23 cellular contexts compared by ENCODE assay signal in genomic region chr4:186027405-186027804, GRCh38. TPM values are rescaled to one million over a fixed set of nuclear protein-coding genes. Genes with fewer than 3 reads are reported as not detected.
DNase-seq lines count a peak whose midpoint lies in the region; ATAC-seq and TF ChIP-seq lines count a peak whose summit lies in the region.
"Had no signal": no experiment of that assay in that cellular context is flagged by ENCODE, and none has a peak within 500 bp of the region (broad histone marks: within the 10 kb centered on the region; RNA-seq: fewer than 3 reads in every experiment).

No MANE protein-coding gene starts in this region.

- no peaks in the 10 kb centered on the region for H3K9me3 Mint-ChIP-seq in effector memory CD8-positive, alpha-beta T cell
- H3K9me3 Mint-ChIP-seq: activated CD4-positive, alpha-beta T cell treated with anti-CD3 and anti-CD28 coated beads, Interleukin-2, amount 10 ng/mL, durations not matched to agents 24 days and 14 days had no signal

- peaks cover 0 to 2% of the 10 kb centered on the region in 2 donors for H3K4me1 Mint-ChIP-seq in effector memory CD8-positive, alpha-beta T cell (ENCODE audit: low read depth in 2 of 2)
- H3K4me1 Mint-ChIP-seq: activated CD4-positive, alpha-beta T cell treated with anti-CD3 and anti-CD28 coated beads, Interleukin-2, amount 10 ng/mL, durations not matched to agents 24 days and 14 days; T-cell had no signal

- H3K9me3 ChIP-seq in RWPE2 (ENCODE audit: severe bottlenecking) (no peaks in the 10 kb centered on the region), stomach smooth muscle (ENCODE audit: control insufficient read depth in 2 of 2, low read length in 2 of 2) (no peaks in the 10 kb centered on the region)
- H3K9me3 ChIP-seq: breast epithelium, gastrocnemius medialis had no signal

- ATAC-seq in RWPE2 (ENCODE audit: low read depth), result peak; percentile 78
- peak; percentile 95 for ATAC-seq in foreskin keratinocyte
- ATAC-seq in effector memory CD8-positive, alpha-beta T cell (replicated peaks), result no peak
- ATAC-seq: gastrocnemius medialis; stimulated activated naive CD8-positive, alpha-beta T cell treated with anti-CD3 and anti-CD28 coated beads, Interleukin-15, Interleukin-2, amounts not matched to agents 100 U/mL and 50 U/mL, for 24 hours; T-cell had no signal

- no peak for TF ChIP-seq CTCF in RWPE2 (IDR thresholded peaks at IDR 0.05; ENCODE audit: poor library complexity, severe bottlenecking)
- no peak for TF ChIP-seq CTCF in foreskin keratinocyte (conservative IDR thresholded peaks at IDR 0.05)

- H3K27ac Mint-ChIP-seq in effector memory CD8-positive, alpha-beta T cell, result no peak overlapping the region
- H3K27ac Mint-ChIP-seq: activated CD4-positive, alpha-beta T cell treated with anti-CD3 and anti-CD28 coated beads, Interleukin-2, amount 10 ng/mL, durations not matched to agents 24 days and 14 days; mesothelial cell of epicardium; nephron progenitor cell; T-cell had no signal

- no peaks in the 10 kb centered on the region for H3K36me3 Mint-ChIP-seq in effector memory CD8-positive, alpha-beta T cell (ENCODE audit: insufficient read depth)
- H3K36me3 Mint-ChIP-seq: T-cell had no signal

- peak overlapping the region in 1 of 2 donors; percentile 25 for H3K9ac ChIP-seq in stomach smooth muscle (ENCODE audit: low read length in 2 of 2)

- H3K27me3 Mint-ChIP-seq in effector memory CD8-positive, alpha-beta T cell, result peaks cover 49 to 74% of the 10 kb centered on the region in 2 donors

- peaks cover 2% of the 10 kb centered on the region for H3K4me1 ChIP-seq in RWPE2 (ENCODE audit: insufficient read depth, poor library complexity, severe bottlenecking)
- H3K4me1 ChIP-seq in foreskin keratinocyte, result no peaks in the 10 kb centered on the region
- peaks cover 64% of the 10 kb centered on the region for H3K4me1 ChIP-seq in stomach smooth muscle (ENCODE audit: control insufficient read depth, insufficient read depth, low read length)

- no peaks in the 10 kb centered on the region for H3K27me3 ChIP-seq in RWPE2 (ENCODE audit: insufficient read depth, poor library complexity, severe bottlenecking)
- H3K27me3 ChIP-seq in foreskin keratinocyte, result peaks cover 13% of the 10 kb centered on the region
- no peaks in the 10 kb centered on the region for H3K27me3 ChIP-seq in stomach smooth muscle (ENCODE audit: control insufficient read depth in 1 of 2, insufficient read depth in 2 of 2, low read length in 2 of 2)
- H3K27me3 ChIP-seq: breast epithelium, gastrocnemius medialis had no signal

- H3K27ac ChIP-seq in RWPE2 (ENCODE audit: poor library complexity, severe bottlenecking) (no peak overlapping the region), foreskin keratinocyte (no peak overlapping the region), stomach smooth muscle (ENCODE audit: low read length) (peak overlapping the region; percentile 95)
- H3K27ac ChIP-seq: breast epithelium, gastrocnemius medialis, skin epidermis had no signal

- H3K36me3 ChIP-seq in RWPE2 (ENCODE audit: low read depth) (no peaks in the 10 kb centered on the region), stomach smooth muscle (ENCODE audit: control insufficient read depth in 2 of 2, insufficient read depth in 2 of 2, low read length in 2 of 2) (no peaks in the 10 kb centered on the region)
- H3K36me3 ChIP-seq: breast epithelium, gastrocnemius medialis had no signal

- H3K4me3 ChIP-seq in RWPE2 (ENCODE audit: severe bottlenecking) (no peak overlapping the region), stomach smooth muscle (ENCODE audit: low read length in 2 of 2) (no peak overlapping the region)
- H3K4me3 ChIP-seq: breast epithelium, gastrocnemius medialis, skin epidermis had no signal

- DNase-seq in activated CD4-positive, alpha-beta T cell treated with anti-CD3 and anti-CD28 coated beads for 48 hours, result peak; percentile 11
- DNase-seq in activated CD4-positive, alpha-beta T cell treated with anti-CD3 and anti-CD28 coated beads for 4 hours, result no peak
- no peak for DNase-seq in RWPE2 (ENCODE audit: low spot score)
- DNase-seq in foreskin keratinocyte, result peak; percentile 27 to 59
- DNase-seq in stimulated activated CD8-positive, alpha-beta memory T cell treated with anti-CD3 and anti-CD28 coated beads, Interleukin-4, amount 100 ng/mL, for 48 hours, result no peak
- no peak for DNase-seq in effector memory CD8-positive, alpha-beta T cell
- DNase-seq in NOMO-1 treated with dmso at 0.1 percent for 144 hours (lab: John Stamatoyannopoulos, UW; ENCODE audit: unreplicated experiment), result no peak
- DNase-seq: activated CD4-positive, alpha-beta T cell treated with anti-CD3 and anti-CD28 coated beads, Interleukin-2, amount 10 ng/mL, durations not matched to agents 24 days and 14 days; activated CD8-positive, alpha-beta memory T cell treated with anti-CD3 and anti-CD28 coated beads, Interleukin-2, amount 50 U/mL, for 4 hours; DND-41; gastrocnemius medialis; NCI-H146; NCI-H2171; NCI-H526; nephron progenitor cell; SHP77 treated with DMSO at 0.1 percent for 48 hours; stimulated activated naive CD8-positive, alpha-beta T cell treated with anti-CD3 and anti-CD28 coated beads, Interleukin-15, Interleukin-2, amounts not matched to agents 100 U/mL and 50 U/mL, for 24 hours; T-cell had no signal

- no peak overlapping the region for H3K4me3 Mint-ChIP-seq in effector memory CD8-positive, alpha-beta T cell
- H3K4me3 Mint-ChIP-seq: activated CD4-positive, alpha-beta T cell treated with anti-CD3 and anti-CD28 coated beads, Interleukin-2, amount 10 ng/mL, durations not matched to agents 24 days and 14 days; IgD-negative memory B cell; mesothelial cell of epicardium; nephron progenitor cell; T-cell had no signal

RNA-seq across cellular contexts. Expression of gene TLR3, which starts 41.6 kb away (rescaled TPM):
- 5.2 and 6.9 TPM in 2 replicates for total RNA-seq in foreskin keratinocyte
- polyA plus RNA-seq in foreskin keratinocyte, result 1.1 and 1.3 TPM in 2 replicates
- total RNA-seq: activated CD4-positive, alpha-beta T cell treated with anti-CD3 and anti-CD28 coated beads, Interleukin-2, amount 10 ng/mL, durations not matched to agents 24 days and 14 days had no signal
- polyA plus RNA-seq: IgD-negative memory B cell had no signal

Comparison
In these comparisons a context has a peak if more than half of its experiments do, and no peak if none do; other contexts are left out.
1. DNase-seq: peak in activated CD4-positive, alpha-beta T cell treated with anti-CD3 and anti-CD28 coated beads for 48 hours (single experiment) and foreskin keratinocyte (2 of 2); none in activated CD4-positive, alpha-beta T cell treated with anti-CD3 and anti-CD28 coated beads for 4 hours (0 of 2), RWPE2 (single experiment), stimulated activated CD8-positive, alpha-beta memory T cell treated with anti-CD3 and anti-CD28 coated beads, Interleukin-4, amount 100 ng/mL, for 48 hours (single experiment), effector memory CD8-positive, alpha-beta T cell (0 of 3) and NOMO-1 treated with dmso at 0.1 percent for 144 hours (single experiment).